In genomic region chr17:35376245-35376644, GRCh38 we compare ENCODE assay signal across 11 cellular contexts. TPM values are rescaled to one million over a fixed set of nuclear protein-coding genes. Genes with fewer than 3 reads are reported as not detected.
A peak's percentile ranks its signal among the peaks of the same experiment; 100 is the strongest.
DNase-seq lines count a peak whose midpoint lies in the region; ATAC-seq and TF ChIP-seq lines count a peak whose summit lies in the region.
"Had no signal": no experiment of that assay in that cellular context is flagged by ENCODE, and none has a peak within 500 bp of the region (broad histone marks: within the 10 kb centered on the region; RNA-seq: fewer than 3 reads in every experiment).

No MANE protein-coding gene starts in this region.

- no peaks in the 10 kb centered on the region for H3K36me3 Mint-ChIP-seq in activated naive CD8-positive, alpha-beta T cell
- H3K36me3 Mint-ChIP-seq in activated naive CD8-positive, alpha-beta T cell treated with anti-CD3 and anti-CD28 coated beads for 36 hours = peaks cover 12% of the 10 kb centered on the region

- no peaks in the 10 kb centered on the region for H3F3A ChIP-seq in PC-3 (ENCODE audit: low read length, unreplicated experiment)

- H3K9me3 ChIP-seq in PC-3 (ENCODE audit: low read length) (no peaks in the 10 kb centered on the region), tibial nerve (peaks cover 0 to 3% (median 0%) of the 10 kb centered on the region in 4 donors)

- no peak overlapping the region for H3K9ac ChIP-seq in PC-3 (ENCODE audit: low read length)

- H3K36me3 ChIP-seq in PC-3 (ENCODE audit: low read depth, low read length) = no peaks in the 10 kb centered on the region
- no peaks in the 10 kb centered on the region for H3K36me3 ChIP-seq in tibial nerve

- intact Hi-C loops in PC-3 (cut with micrococcal nuclease) = loop anchor here (10.0 kb wide), 1 partner anchor 121 kb away; no protein-coding TSS in a partner anchor

- peaks cover 43% of the 10 kb centered on the region for H3K4me1 Mint-ChIP-seq in activated naive CD8-positive, alpha-beta T cell (ENCODE audit: low read depth)
- peaks cover 30% of the 10 kb centered on the region for H3K4me1 Mint-ChIP-seq in activated naive CD8-positive, alpha-beta T cell treated with anti-CD3 and anti-CD28 coated beads for 36 hours

- H3K4me3 Mint-ChIP-seq in activated naive CD8-positive, alpha-beta T cell = peak overlapping the region; percentile 43
- no peak overlapping the region for H3K4me3 Mint-ChIP-seq in activated naive CD8-positive, alpha-beta T cell treated with anti-CD3 and anti-CD28 coated beads for 36 hours

- H3K9me2 ChIP-seq in PC-3 (replicated peaks; ENCODE audit: low read length) = no peaks in the 10 kb centered on the region

- no peaks in the 10 kb centered on the region for H3K27me3 Mint-ChIP-seq in activated naive CD8-positive, alpha-beta T cell
- H3K27me3 Mint-ChIP-seq in activated naive CD8-positive, alpha-beta T cell treated with anti-CD3 and anti-CD28 coated beads for 36 hours = peaks cover 7% of the 10 kb centered on the region

- H3K4me3 ChIP-seq in PC-3 (ENCODE audit: low read length) (no peak overlapping the region), fibroblast of the aortic adventitia (ENCODE audit: low read depth, low read length) (no peak overlapping the region), tibial nerve (peak overlapping the region in 1 of 4 donors; percentile 10)

- H3K27me3 ChIP-seq in PC-3 (ENCODE audit: low read length) = no peaks in the 10 kb centered on the region
- no peaks in the 10 kb centered on the region for H3K27me3 ChIP-seq in tibial nerve

- no peak overlapping the region for H3K27ac ChIP-seq in PC-3 (ENCODE audit: low read length)
- H3K27ac ChIP-seq in tibial nerve = peak overlapping the region; percentile 52 to 100 (median 84)

- H3K4me2 ChIP-seq in PC-3 (ENCODE audit: low read length) = no peak overlapping the region

- H3K27ac Mint-ChIP-seq in activated naive CD8-positive, alpha-beta T cell = peak overlapping the region; percentile 55
- no peak overlapping the region for H3K27ac Mint-ChIP-seq in activated naive CD8-positive, alpha-beta T cell treated with anti-CD3 and anti-CD28 coated beads for 36 hours

- H3K4me1 ChIP-seq in PC-3 (ENCODE audit: insufficient read depth, low read length) = no peaks in the 10 kb centered on the region
- H3K4me1 ChIP-seq in tibial nerve = peaks cover 0 to 51% (median 8%) of the 10 kb centered on the region in 4 donors

- no peak overlapping the region for H2AFZ ChIP-seq in PC-3 (ENCODE audit: low read length)

- no peaks in the 10 kb centered on the region for H3K79me2 ChIP-seq in PC-3 (ENCODE audit: low read length)

- no peaks in the 10 kb centered on the region for H4K20me1 ChIP-seq in PC-3 (ENCODE audit: low read length)

- CTCF ChIA-PET in PC-3 (lab: Charles Lee) = no interaction called here

- no peak for DNase-seq in activated naive CD8-positive, alpha-beta T cell treated with anti-CD3 and anti-CD28 coated beads for 36 hours
- DNase-seq in PC-3 (peak; percentile 3), fibroblast of the aortic adventitia (ENCODE audit: low read depth) (peak; percentile 48), tibial nerve (ENCODE audit: low spot score in 2 of 2) (no peak), HK-2 (ENCODE audit: unreplicated experiment) (no peak), NCI-H226 (no peak)
- DNase-seq in stimulated activated CD4-positive, alpha-beta T cell treated with anti-CD3 and anti-CD28 coated beads, Interleukin-15, amount 100 ng/mL, for 24 hours = no peak
- DNase-seq: aorta, hippocampal formation, NCI-H69 had no signal

- WGBS in tibial nerve, 2 donors = 27 to 29% methylated on average over 1 of the region's 1 CpG

- no peaks in the 10 kb centered on the region for H3K9me3 Mint-ChIP-seq in activated naive CD8-positive, alpha-beta T cell (ENCODE audit: low read depth)
- H3K9me3 Mint-ChIP-seq in activated naive CD8-positive, alpha-beta T cell treated with anti-CD3 and anti-CD28 coated beads for 36 hours = peaks cover 7% of the 10 kb centered on the region

- no TSS peak for BruUV-seq in PC-3 (replicated peaks; lab: Mats Ljungman, UMichigan)

- POLR2A ChIA-PET in PC-3 (lab: Charles Lee; ENCODE audit: unreplicated experiment) = no interaction called here

- peak in 1 of 2 donors; percentile 13 for TF ChIP-seq POLR2A in tibial nerve (IDR thresholded peaks at IDR 0.05)

- TF ChIP-seq EP300 in tibial nerve (IDR thresholded peaks at IDR 0.05) = peak in 1 of 2 donors; percentile 71

- no peak for ATAC-seq in PC-3

- TF ChIP-seq CTCF in PC-3 (conservative IDR thresholded peaks at IDR 0.05; ENCODE audit: low read depth, low read length) = no peak
- TF ChIP-seq CTCF in fibroblast of the aortic adventitia (IDR thresholded peaks at IDR 0.05; ENCODE audit: insufficient read depth, low read length) = no peak
- TF ChIP-seq CTCF in tibial nerve (IDR thresholded peaks at IDR 0.05) = no peak

RNA-seq across cellular contexts. Expression of gene SLFN11, which starts 2.8 kb away (rescaled TPM):
- total RNA-seq in activated naive CD8-positive, alpha-beta T cell treated with anti-CD3 and anti-CD28 coated beads for 36 hours = 10 to 100 TPM; 35.6 to 37.9 TPM
- 7.5 and 13.9 TPM in 2 replicates for total RNA-seq in PC-3 (2014; rRNA removed)
- 41.5 and 99.2 TPM in 2 replicates for total RNA-seq in fibroblast of the aortic adventitia (ENCODE audit: low replicate concordance)
- 10 to 100 TPM; 46.3 to 55.8 (median 51.1) TPM for total RNA-seq in tibial nerve

RNA-seq across cellular contexts. Expression of gene SLFN12, which starts 56.1 kb away (rescaled TPM):
- 1 to 10 TPM; 6.0 to 8.6 TPM for total RNA-seq in activated naive CD8-positive, alpha-beta T cell treated with anti-CD3 and anti-CD28 coated beads for 36 hours
- total RNA-seq in PC-3 (2014; rRNA removed) = not detected in 2 replicates
- total RNA-seq in fibroblast of the aortic adventitia (ENCODE audit: low replicate concordance) = 24.0 and 58.1 TPM in 2 replicates
- total RNA-seq in tibial nerve = 10 to 100 TPM; 11.6 to 20.1 (median 15.9) TPM

Comparison
In these comparisons a context has a peak if more than half of its experiments do, and no peak if none do; other contexts are left out.
1. DNase-seq: peak in PC-3 (single experiment) and fibroblast of the aortic adventitia (single experiment); none in activated naive CD8-positive, alpha-beta T cell treated with anti-CD3 and anti-CD28 coated beads for 36 hours (single experiment), tibial nerve (0 of 2), HK-2 (single experiment), NCI-H226 (single experiment) and stimulated activated CD4-positive, alpha-beta T cell treated with anti-CD3 and anti-CD28 coated beads, Interleukin-15, amount 100 ng/mL, for 24 hours (single experiment).